11 cellular contexts compared by ENCODE assay signal in the genomic region with DNA sequence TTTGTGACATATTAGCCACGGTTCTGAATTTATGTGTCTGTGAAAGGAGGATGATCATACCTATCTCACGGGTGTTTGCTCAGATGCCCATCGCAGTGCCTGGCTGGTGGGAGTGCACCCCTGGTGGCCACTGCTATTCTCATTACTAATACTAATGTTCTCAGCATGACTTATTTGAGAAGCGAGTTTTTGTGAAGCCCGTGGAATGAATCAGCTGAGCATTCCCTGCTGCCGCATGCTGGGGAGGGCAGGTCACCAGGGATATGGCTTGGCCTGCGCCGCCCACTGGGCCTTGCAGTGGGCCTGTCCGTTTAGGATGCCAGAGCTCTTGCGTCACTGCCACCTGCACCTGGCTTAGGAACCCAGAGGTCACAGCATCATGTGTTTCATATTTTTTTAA. TPM values are rescaled to one million over a fixed set of nuclear protein-coding genes. Genes with fewer than 3 reads are reported as not detected.
A peak's percentile ranks its signal among the peaks of the same experiment; 100 is the strongest.
DNase-seq lines count a peak whose midpoint lies in the region; ATAC-seq and TF ChIP-seq lines count a peak whose summit lies in the region.
"Had no signal": no experiment of that assay in that cellular context is flagged by ENCODE, and none has a peak within 500 bp of the region (broad histone marks: within the 10 kb centered on the region; RNA-seq: fewer than 3 reads in every experiment).

No MANE protein-coding gene starts in this region.

- no peak overlapping the region for H3K27ac Mint-ChIP-seq in Calu3 (ENCODE audit: unreplicated experiment)

- peaks cover 55% of the 10 kb centered on the region for H3K36me3 ChIP-seq in OCI-LY3 (replicated peaks; ENCODE audit: low read depth, low read length)
- peaks cover 85 to 88% of the 10 kb centered on the region in 2 experiments for H3K36me3 ChIP-seq in trophoblast cell (ENCODE audit: control insufficient read depth in 1 of 2, insufficient read depth in 2 of 2, low read length in 2 of 2)
- H3K36me3 ChIP-seq in stomach, result peaks cover 93 to 100% (median 100%) of the 10 kb centered on the region in 4 donors

- H3K4ac ChIP-seq in trophoblast cell (ENCODE audit: low read depth, low read length), result no peak overlapping the region

- no peaks in the 10 kb centered on the region for H3K4me1 Mint-ChIP-seq in Calu3 (ENCODE audit: low read depth, unreplicated experiment)

- TF ChIP-seq POLR2A in stomach (IDR thresholded peaks at IDR 0.05), result no peak

- peaks cover 72% of the 10 kb centered on the region for H3K36me3 Mint-ChIP-seq in Calu3 (ENCODE audit: insufficient read depth, unreplicated experiment)

- H2AK5ac ChIP-seq in trophoblast cell (ENCODE audit: low read length), result no peak overlapping the region

- H3K4me3 ChIP-seq in OCI-LY3 (ENCODE audit: low read length) (no peak overlapping the region), trophoblast cell (ENCODE audit: low read depth, low read length) (no peak overlapping the region), stomach (no peak overlapping the region)

- H3K4me1 ChIP-seq in OCI-LY3 (ENCODE audit: low read length), result no peaks in the 10 kb centered on the region
- H3K4me1 ChIP-seq in trophoblast cell (ENCODE audit: control insufficient read depth in 1 of 2, insufficient read depth in 2 of 2, low read length in 2 of 2), result no peaks in the 10 kb centered on the region
- H3K4me1 ChIP-seq in stomach, result no peaks in the 10 kb centered on the region

- H3K9me3 ChIP-seq in OCI-LY3 (ENCODE audit: insufficient read depth, low read length), result no peaks in the 10 kb centered on the region
- no peaks in the 10 kb centered on the region for H3K9me3 ChIP-seq in trophoblast cell (ENCODE audit: insufficient read depth, low read depth, low read length)
- no peaks in the 10 kb centered on the region for H3K9me3 ChIP-seq in stomach

- no peak for ATAC-seq in HG03196 (IDR thresholded peaks at IDR 0.05; ENCODE audit: unreplicated experiment)
- ATAC-seq: left ventricle myocardium superior had no signal

- CTCF ChIA-PET in Calu3 (lab: Charles Lee), result no interaction called here

- H3K79me1 ChIP-seq in trophoblast cell (ENCODE audit: low read length), result no peaks in the 10 kb centered on the region

- no peak overlapping the region for H4K12ac ChIP-seq in trophoblast cell (ENCODE audit: low read depth, low read length)

- H3K27me3 Mint-ChIP-seq in Calu3 (ENCODE audit: unreplicated experiment), result no peaks in the 10 kb centered on the region

- no peak overlapping the region for H2BK12ac ChIP-seq in trophoblast cell (ENCODE audit: low read length)

- H3K23ac ChIP-seq in trophoblast cell (ENCODE audit: low read length), result no peak overlapping the region

- H3K9ac ChIP-seq in OCI-LY3 (ENCODE audit: low read length), result no peak overlapping the region
- H3K9ac ChIP-seq in trophoblast cell (ENCODE audit: low read length), result no peak overlapping the region

- H4K8ac ChIP-seq in trophoblast cell (ENCODE audit: low read depth, low read length), result no peak overlapping the region

- H3K4me2 ChIP-seq in OCI-LY3 (ENCODE audit: low read length) (no peak overlapping the region), trophoblast cell (ENCODE audit: low read length) (no peak overlapping the region)

- H3K14ac ChIP-seq in trophoblast cell (ENCODE audit: low read length), result no peak overlapping the region

- intact Hi-C loops in stomach (cut with DNase I; ENCODE audit: low total_unique reads) (no loop called here), Calu3 (cut with micrococcal nuclease; ENCODE audit: unreplicated experiment) (no loop called here)

- H3K27ac ChIP-seq in OCI-LY3 (ENCODE audit: low read length), result no peak overlapping the region
- no peak overlapping the region for H3K27ac ChIP-seq in trophoblast cell (ENCODE audit: low read depth, low read length)
- H3K27ac ChIP-seq in stomach, result no peak overlapping the region

- DNase-seq in ELR (ENCODE audit: low read depth) (peak; percentile 89), dedifferentiated amniotic fluid mesenchymal stem cell (ENCODE audit: extremely low spot score) (peak; percentile 88), trophoblast cell (peak; percentile 96), stomach (no peak), Calu3 (no peak), NCI-H345 treated with DMSO at 0.1 percent for 48 hours (lab: John Stamatoyannopoulos, UW; ENCODE audit: unreplicated experiment) (no peak)
- DNase-seq: left ventricle myocardium superior, NCI-H69, T-helper 2 cell had no signal

- H3K4me3 Mint-ChIP-seq in Calu3 (ENCODE audit: low read depth, unreplicated experiment), result no peak overlapping the region

- BruUV-seq in Calu3 (replicated peaks; lab: Mats Ljungman, UMichigan), result no TSS peak

- H2BK120ac ChIP-seq in trophoblast cell (ENCODE audit: insufficient read depth, low read length, poor library complexity), result no peak overlapping the region

- no peak overlapping the region for H2BK5ac ChIP-seq in trophoblast cell (ENCODE audit: low read depth, low read length, poor library complexity)

- H3K18ac ChIP-seq in trophoblast cell (ENCODE audit: low read length), result no peak overlapping the region

- no peak overlapping the region for H4K91ac ChIP-seq in trophoblast cell (ENCODE audit: low read depth, low read length)

- H2AFZ ChIP-seq in OCI-LY3 (ENCODE audit: low read depth, low read length) (no peak overlapping the region), trophoblast cell (ENCODE audit: insufficient read depth, low read length, poor library complexity) (no peak overlapping the region)

- H3K9me3 Mint-ChIP-seq in Calu3 (ENCODE audit: low read depth, unreplicated experiment), result no peaks in the 10 kb centered on the region

- no CpG with 5 or more reads among the region's 10 CpGs for WGBS in trophoblast cell (ENCODE audit: extremely low coverage, insufficient coverage, insufficient read length)
- whole genome bisulfite sequencing in stomach, 5 donors, result 80 to 86% (median 81%) methylated on average over 10 of the region's 10 CpGs

- H3K79me2 ChIP-seq in OCI-LY3 (ENCODE audit: low read length), result no peaks in the 10 kb centered on the region
- no peaks in the 10 kb centered on the region for H3K79me2 ChIP-seq in trophoblast cell (ENCODE audit: control insufficient read depth, insufficient read depth, low read length, poor library complexity)

- no peak for TF ChIP-seq EP300 in stomach (IDR thresholded peaks at IDR 0.05)

- peaks cover 2% of the 10 kb centered on the region for H4K20me1 ChIP-seq in OCI-LY3 (ENCODE audit: insufficient read depth, low read length)

- H3K27me3 ChIP-seq in OCI-LY3 (ENCODE audit: low read depth, low read length) (no peaks in the 10 kb centered on the region), trophoblast cell (ENCODE audit: insufficient read depth, low read length) (no peaks in the 10 kb centered on the region), stomach (no peaks in the 10 kb centered on the region)

- peak; percentile 23; the same call in 1 of the 2 replicates for TF ChIP-seq CTCF in OCI-LY3 (IDR thresholded peaks at IDR 0.05; ENCODE audit: low read depth, low read length)
- TF ChIP-seq CTCF in stomach (IDR thresholded peaks at IDR 0.05), result no peak
- no peak for TF ChIP-seq CTCF in Calu3 (IDR thresholded peaks at IDR 0.05; ENCODE audit: unreplicated experiment)

RNA-seq across cellular contexts. Expression of a gene that starts 16.8 kb away (rescaled TPM):
- polyA plus RNA-seq in trophoblast cell (2013), result 197 and 199 TPM in 2 replicates
- total RNA-seq in stomach, result 100 to 1,000 TPM; 280 to 390 (median 327) TPM
- polyA plus RNA-seq in stomach, result 10 to 100 TPM; 69.8 to 83.8 (median 78.5) TPM
- 448 and 498 TPM in 2 replicates for total RNA-seq in Calu3 (2022)

Comparison
In these comparisons a context has a peak if more than half of its experiments do, and no peak if none do; other contexts are left out.
1. DNase-seq: peak in ELR (single experiment), dedifferentiated amniotic fluid mesenchymal stem cell (single experiment) and trophoblast cell (2 of 2); none in stomach (single experiment), Calu3 (single experiment) and NCI-H345 treated with DMSO at 0.1 percent for 48 hours (single experiment).